9 cellular contexts compared by ENCODE assay signal in the genomic region with DNA sequence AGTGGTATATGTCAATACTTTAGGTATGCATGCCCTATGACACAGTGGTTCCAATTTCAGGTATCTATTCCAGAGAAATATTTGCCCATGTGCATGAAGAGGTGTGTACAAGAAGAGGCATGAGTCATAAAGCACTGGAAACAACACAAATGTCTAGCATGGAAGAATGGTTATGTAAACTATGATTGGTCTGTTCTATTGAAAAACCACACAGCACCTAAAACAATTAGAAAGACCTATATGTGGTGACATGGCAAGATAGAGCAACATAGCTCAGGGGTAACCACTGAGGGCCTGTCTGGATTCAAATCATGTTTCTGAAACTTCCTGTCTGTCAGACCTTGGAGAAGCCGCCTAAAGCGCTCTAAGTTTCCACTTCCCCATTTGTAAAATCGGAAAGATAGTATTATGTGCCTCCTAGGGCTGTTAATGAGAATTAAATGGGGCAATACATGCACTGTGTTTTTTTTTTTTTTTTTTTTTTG.
A peak's percentile ranks its signal among the peaks of the same experiment; 100 is the strongest.
DNase-seq lines count a peak whose midpoint lies in the region; ATAC-seq, FAIRE-seq and TF ChIP-seq lines count a peak whose summit lies in the region.
"Had no signal": no experiment of that assay in that cellular context is flagged by ENCODE, and none has a peak within 500 bp of the region (broad histone marks: within the 10 kb centered on the region; RNA-seq: fewer than 3 reads in every experiment).

No MANE protein-coding gene starts in this region.

- no peak overlapping the region for H3K4me3 Mint-ChIP-seq in CD4-positive, alpha-beta T cell
- no peak overlapping the region for H3K4me3 Mint-ChIP-seq in nephron progenitor cell

- intact Hi-C loops in CD4-positive, alpha-beta T cell (cut with DNase I, micrococcal nuclease), result no loop called here

- H3K27me3 Mint-ChIP-seq in CD4-positive, alpha-beta T cell, result no peaks in the 10 kb centered on the region
- H3K27me3 Mint-ChIP-seq in nephron progenitor cell (ENCODE audit: low read depth, poor library complexity), result peaks cover 12% of the 10 kb centered on the region

- no peaks in the 10 kb centered on the region for H3K9me3 Mint-ChIP-seq in CD4-positive, alpha-beta T cell
- no peaks in the 10 kb centered on the region for H3K9me3 Mint-ChIP-seq in nephron progenitor cell

- peak in 1 of 10 experiments; percentile 4 for DNase-seq in CD4-positive, alpha-beta T cell
- DNase-seq in GM19239 (ENCODE audit: insufficient read length, low spot score), result no peak
- DNase-seq in RPMI8226, result peak; percentile 39
- DNase-seq in fibroblast of mammary gland (ENCODE audit: low read depth), result peak; percentile 34
- no peak for DNase-seq in HK-2 (ENCODE audit: unreplicated experiment)
- DNase-seq in NCI-H524 treated with DMSO at 0.1 percent for 48 hours (lab: John Stamatoyannopoulos, UW), result no peak
- DNase-seq in nephron progenitor cell, result no peak

- no peaks in the 10 kb centered on the region for H3K9me3 ChIP-seq in CD4-positive, alpha-beta T cell (ENCODE audit: control insufficient read depth, low read length)
- H3K9me3 ChIP-seq: body of pancreas had no signal

- H3K4me1 Mint-ChIP-seq in CD4-positive, alpha-beta T cell (ENCODE audit: low read depth), result peaks cover 5% of the 10 kb centered on the region
- no peaks in the 10 kb centered on the region for H3K4me1 Mint-ChIP-seq in nephron progenitor cell

- POLR2A ChIA-PET in CD4-positive, alpha-beta T cell (lab: Charles Lee), result no interaction called here

- no peaks in the 10 kb centered on the region for H3K36me3 Mint-ChIP-seq in CD4-positive, alpha-beta T cell (ENCODE audit: low read depth)
- no peaks in the 10 kb centered on the region for H3K36me3 Mint-ChIP-seq in nephron progenitor cell (ENCODE audit: low read depth)

- TF ChIP-seq CTCF in CD4-positive, alpha-beta T cell (IDR thresholded peaks at IDR 0.05), result no peak
- TF ChIP-seq CTCF in fibroblast of mammary gland (conservative IDR thresholded peaks at IDR 0.05; ENCODE audit: control insufficient read depth, insufficient read depth, low read depth, low read length), result no peak
- TF ChIP-seq CTCF in nephron progenitor cell (IDR thresholded peaks at IDR 0.05), result no peak

- CTCF ChIA-PET in CD4-positive, alpha-beta T cell (lab: Charles Lee), result interaction anchor here (0.7 kb wide), 1 partner anchor 112 kb away, joined by 3 read pairs; no protein-coding TSS in a partner anchor

- H3K27ac ChIP-seq in CD4-positive, alpha-beta T cell (ENCODE audit: low read depth, low read length), result no peak overlapping the region

- no peaks in the 10 kb centered on the region for H3K27me3 ChIP-seq in CD4-positive, alpha-beta T cell (ENCODE audit: control insufficient read depth, insufficient read depth, low read length)
- H3K27me3 ChIP-seq: body of pancreas had no signal

- H3K4me3 ChIP-seq in fibroblast of mammary gland (ENCODE audit: control insufficient read depth, low read depth, low read length), result no peak overlapping the region
- H3K4me3 ChIP-seq: body of pancreas had no signal

- ATAC-seq in CD4-positive, alpha-beta T cell (ENCODE audit: poor library complexity), result peak; percentile 82
- ATAC-seq in HG03108 (IDR thresholded peaks at IDR 0.05; ENCODE audit: unreplicated experiment), result peak; percentile 86
- ATAC-seq: body of pancreas had no signal

- peak; percentile 88 for FAIRE-seq in GM19239 (lab: Jason Lieb, UNC)

- no peak overlapping the region for H3K27ac Mint-ChIP-seq in CD4-positive, alpha-beta T cell
- no peak overlapping the region for H3K27ac Mint-ChIP-seq in nephron progenitor cell

Comparison
In these comparisons a context has a peak if more than half of its experiments do, and no peak if none do; other contexts are left out.
1. DNase-seq: peak in RPMI8226 (single experiment) and fibroblast of mammary gland (single experiment); none in GM19239 (single experiment), HK-2 (single experiment), NCI-H524 treated with DMSO at 0.1 percent for 48 hours (single experiment) and nephron progenitor cell (single experiment).